ENCODE assay signal across 9 cellular contexts in the genomic region with DNA sequence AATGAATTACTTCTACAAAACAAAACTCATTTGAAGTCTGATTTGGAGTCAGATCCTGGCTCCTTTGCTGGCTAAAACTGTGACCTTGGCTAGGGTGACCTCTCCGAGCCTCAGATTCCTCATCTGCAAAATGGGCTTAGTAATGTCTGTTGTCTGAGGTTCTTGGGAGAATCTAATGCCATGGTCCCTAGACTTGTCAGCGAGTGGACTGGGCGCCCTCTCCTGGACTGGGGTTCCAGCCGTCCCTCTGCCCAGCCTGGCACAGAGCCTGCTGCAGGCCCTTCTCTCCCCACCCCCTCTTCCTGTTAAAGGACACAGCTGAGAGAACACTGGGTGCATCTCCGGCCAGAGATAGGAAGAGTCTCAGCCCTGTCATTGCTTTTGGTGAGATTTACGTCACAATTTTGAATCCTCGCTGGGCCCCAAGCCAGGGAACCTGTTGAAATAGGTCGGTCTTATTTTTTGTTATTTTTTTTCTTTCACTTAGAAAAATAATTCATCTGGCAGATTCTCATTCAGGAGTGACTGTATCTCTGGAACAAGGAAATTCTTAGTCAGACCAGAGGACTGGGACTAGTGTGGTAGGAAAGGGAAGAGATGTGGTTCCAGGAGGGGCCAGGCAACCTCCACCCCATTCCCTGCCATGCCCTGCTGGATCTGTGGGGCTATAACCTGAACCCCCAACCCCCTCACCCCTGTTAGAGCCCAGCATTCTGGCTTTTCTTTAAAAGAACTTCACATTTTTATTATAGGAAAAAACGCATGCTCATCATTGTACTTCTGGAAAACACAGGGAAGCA. TPM values are rescaled to one million over a fixed set of nuclear protein-coding genes. Genes with fewer than 3 reads are reported as not detected.
DNase-seq lines count a peak whose midpoint lies in the region; ATAC-seq and TF ChIP-seq lines count a peak whose summit lies in the region.
"Had no signal": no experiment of that assay in that cellular context is flagged by ENCODE, and none has a peak within 500 bp of the region (broad histone marks: within the 10 kb centered on the region; RNA-seq: fewer than 3 reads in every experiment).

No MANE protein-coding gene starts in this region.

- H3K9me3 Mint-ChIP-seq in T-helper 2 cell treated with Interferon-gamma antibody and Interleukin-4, amounts not matched to agents 5 μg/mL and 100 μg/mL, for 36 hours, result no peaks in the 10 kb centered on the region

- H3K4me1 ChIP-seq in cardiac muscle cell (ENCODE audit: low read depth), result no peaks in the 10 kb centered on the region
- H3K4me1 ChIP-seq in gastrocnemius medialis, result peaks cover 7 to 10% of the 10 kb centered on the region in 2 donors

- DNase-seq in DMS 273 (lab: John Stamatoyannopoulos, UW; ENCODE audit: unreplicated experiment), result peak; percentile 28
- no peak for DNase-seq in DMS 273 treated with DMSO at 0.1 percent for 48 hours (lab: John Stamatoyannopoulos, UW)
- peak in 1 of 2 donors; percentile 92 for DNase-seq in cardiac muscle cell (ENCODE audit: low read depth in 1 of 2, low spot score in 1 of 2)
- DNase-seq in gastrocnemius medialis, result peak in 1 of 2 donors; percentile 62
- DNase-seq in T-helper 2 cell treated with Interferon-gamma antibody and Interleukin-4, amounts not matched to agents 5 μg/mL and 100 μg/mL, for 36 hours (ENCODE audit: low spot score), result no peak

- no peaks in the 10 kb centered on the region for H3K4me1 Mint-ChIP-seq in T-helper 2 cell treated with Interferon-gamma antibody and Interleukin-4, amounts not matched to agents 5 μg/mL and 100 μg/mL, for 36 hours (ENCODE audit: low read depth)

- H3K36me3 Mint-ChIP-seq in T-helper 2 cell treated with Interferon-gamma antibody and Interleukin-4, amounts not matched to agents 5 μg/mL and 100 μg/mL, for 36 hours (ENCODE audit: low read depth), result peaks cover 7% of the 10 kb centered on the region

- TF ChIP-seq POLR2A in gastrocnemius medialis (IDR thresholded peaks at IDR 0.05), result peak in 1 of 2 donors; percentile 9

- no peak overlapping the region for H3K27ac ChIP-seq in VCaP
- no peak overlapping the region for H3K27ac ChIP-seq in cardiac muscle cell
- peak overlapping the region; percentile 21 to 57 (median 38) for H3K27ac ChIP-seq in gastrocnemius medialis
- H3K27ac ChIP-seq: 22Rv1 had no signal

- H3K36me3 ChIP-seq in cardiac muscle cell, result peaks cover 2% of the 10 kb centered on the region
- peaks cover 0 to 39% of the 10 kb centered on the region in 2 donors for H3K36me3 ChIP-seq in gastrocnemius medialis

- no peaks in the 10 kb centered on the region for H3K9me3 ChIP-seq in cardiac muscle cell (ENCODE audit: low read depth)
- no peaks in the 10 kb centered on the region for H3K9me3 ChIP-seq in gastrocnemius medialis

- H3K27me3 ChIP-seq in cardiac muscle cell, result no peaks in the 10 kb centered on the region
- no peaks in the 10 kb centered on the region for H3K27me3 ChIP-seq in gastrocnemius medialis

- intact Hi-C loops in gastrocnemius medialis (cut with DNase I; ENCODE audit: low total_unique reads), result no loop called here

- TF ChIP-seq CTCF in VCaP (conservative IDR thresholded peaks at IDR 0.05) (peak; percentile 45), cardiac muscle cell (IDR thresholded peaks at IDR 0.05; ENCODE audit: low read depth, low read length) (peak; percentile 53), gastrocnemius medialis (IDR thresholded peaks at IDR 0.05 in 4 of 5, conservative IDR thresholded peaks at IDR 0.05 in 1 of 5) (peak in 1 of 5 experiments; percentile 31)

- H3K4me3 Mint-ChIP-seq in T-helper 2 cell treated with Interferon-gamma antibody and Interleukin-4, amounts not matched to agents 5 μg/mL and 100 μg/mL, for 36 hours, result no peak overlapping the region

- no peaks in the 10 kb centered on the region for H3K27me3 Mint-ChIP-seq in T-helper 2 cell treated with Interferon-gamma antibody and Interleukin-4, amounts not matched to agents 5 μg/mL and 100 μg/mL, for 36 hours (ENCODE audit: low read depth)

- H3K27ac Mint-ChIP-seq in T-helper 2 cell treated with Interferon-gamma antibody and Interleukin-4, amounts not matched to agents 5 μg/mL and 100 μg/mL, for 36 hours, result no peak overlapping the region

- peak; percentile 47 for ATAC-seq in HG02885 (IDR thresholded peaks at IDR 0.05; ENCODE audit: poor library complexity, unreplicated experiment)
- peak; percentile 49 to 57 for ATAC-seq in gastrocnemius medialis
- ATAC-seq in HG02759 (IDR thresholded peaks at IDR 0.05; ENCODE audit: unreplicated experiment), result no peak

- no peak overlapping the region for H3K4me3 ChIP-seq in cardiac muscle cell
- H3K4me3 ChIP-seq in gastrocnemius medialis, result no peak overlapping the region

- in situ Hi-C loops in gastrocnemius medialis (cut with MboI; ENCODE audit: low sequenced_read_pairs in 4 of 4), result no loop called here

RNA-seq across cellular contexts. Expression of a gene that starts 48.2 kb away (rescaled TPM):
- total RNA-seq in cardiac muscle cell (56.7 and 73.4 TPM in 2 replicates), gastrocnemius medialis (10 to 100 TPM; 24.8 to 50.4 (median 41.5) TPM)
- polyA plus RNA-seq in cardiac muscle cell, result 91.4 and 108 TPM in 2 replicates

Comparison
In these comparisons a context has a peak if more than half of its experiments do, and no peak if none do; other contexts are left out.
1. H3K27ac ChIP-seq: peak in gastrocnemius medialis (4 of 4); none in VCaP (single experiment) and cardiac muscle cell (single experiment).